In the genomic region with DNA sequence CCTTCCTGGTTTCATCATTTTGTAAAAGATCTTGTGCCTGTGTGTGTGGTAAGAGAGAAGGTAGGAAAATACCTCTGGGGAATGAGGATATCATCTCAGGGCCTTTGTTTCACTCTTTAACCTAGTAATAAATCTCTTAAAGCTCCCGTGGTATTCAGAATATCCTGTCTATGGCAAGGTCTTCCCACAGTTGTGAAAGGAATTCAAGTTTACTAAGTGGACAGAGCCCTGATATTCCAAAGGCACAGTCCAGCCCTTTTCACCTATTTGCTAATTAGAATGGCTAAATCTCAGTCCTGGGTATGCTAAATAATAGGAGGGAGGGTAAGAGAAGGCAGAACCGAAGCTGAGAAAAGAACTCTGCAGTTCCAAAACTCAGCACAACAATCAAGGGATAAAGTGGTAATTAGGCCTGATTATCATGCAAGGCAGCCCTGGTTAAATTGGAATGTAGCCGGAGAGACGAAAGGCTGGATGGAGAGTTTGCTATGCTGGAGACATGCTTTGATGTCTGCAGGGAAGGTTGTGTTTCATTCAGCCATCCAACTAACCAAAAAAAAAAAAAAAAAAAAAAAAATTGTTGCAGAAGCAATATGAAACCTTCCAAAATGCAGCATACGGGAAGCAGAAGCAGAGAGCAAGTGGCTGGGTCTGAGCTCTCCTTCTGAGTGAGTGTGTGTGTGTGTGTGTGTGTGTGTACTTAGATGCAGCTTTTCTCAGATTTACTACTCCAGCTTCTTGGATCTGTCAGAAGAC, we compare ENCODE assay signal across 9 cellular contexts. TPM values are rescaled to one million over a fixed set of nuclear protein-coding genes. Genes with fewer than 3 reads are reported as not detected.
DNase-seq lines count a peak whose midpoint lies in the region; ATAC-seq, FAIRE-seq and TF ChIP-seq lines count a peak whose summit lies in the region.
"Had no signal": no experiment of that assay in that cellular context is flagged by ENCODE, and none has a peak within 500 bp of the region (broad histone marks: within the 10 kb centered on the region; RNA-seq: fewer than 3 reads in every experiment).

No MANE protein-coding gene starts in this region.

- POLR2A ChIA-PET in HepG2 (lab: Yijun Ruan, JAX): interaction anchor here (0.9 to 1.9 kb wide), 5 partner anchors 10 to 31 kb away, joined by 3 to 12 read pairs (median 5); partner anchors contain the start of gene PIM1

- no peak overlapping the region for H3K4me3 Mint-ChIP-seq in astrocyte (ENCODE audit: unreplicated experiment)

- DNase-seq in AG09319 (ENCODE audit: extremely low read depth, low read depth): peak; percentile 76
- DNase-seq in astrocyte (ENCODE audit: low read depth): peak; percentile 89
- DNase-seq in HepG2 (ENCODE audit: low spot score): no peak
- no peak for DNase-seq in upper lobe of right lung
- no peak for DNase-seq in epidermal melanocyte (ENCODE audit: insufficient read length, low spot score)
- no peak for DNase-seq in Ammon's horn (ENCODE audit: low spot score)
- DNase-seq: KBM-7 had no signal

- in situ Hi-C loops in HepG2 (cut with HindIII; ENCODE audit: extremely low pct_ligation_motif_present, low pct_unique_long_range_greater_than_20kb): no loop called here

- no peak for TF ChIP-seq POLR2A in HepG2 (IDR thresholded peaks at IDR 0.05; ENCODE audit: insufficient read depth in 1 of 2, low read depth in 2 of 2, low read length in 2 of 2)

- peak overlapping the region; percentile 89 for H3K9ac ChIP-seq in HUES6 (ENCODE audit: low read length)
- H3K9ac ChIP-seq in astrocyte (ENCODE audit: low read length): peak overlapping the region; percentile 55
- peak overlapping the region; percentile 0; the same call in 1 of the 2 replicates for H3K9ac ChIP-seq in HepG2 (ENCODE audit: insufficient read depth, low read depth, low read length)

- CTCF ChIA-PET in HepG2 (lab: Yijun Ruan, JAX; ENCODE audit: low intra/inter-chr PET ratio, low total read pairs): no interaction called here

- H4K20me1 ChIP-seq in astrocyte (ENCODE audit: insufficient read depth, low read length): no peaks in the 10 kb centered on the region
- no peaks in the 10 kb centered on the region for H4K20me1 ChIP-seq in HepG2 (ENCODE audit: insufficient read depth, low read length)

- no peaks in the 10 kb centered on the region for H3K27me3 Mint-ChIP-seq in astrocyte (ENCODE audit: low read depth, unreplicated experiment)

- H3K4me3 ChIP-seq in HUES6 (ENCODE audit: low read depth, low read length) (peak overlapping the region; percentile 36), astrocyte (ENCODE audit: insufficient read depth, low read depth, low read length) (no peak overlapping the region), HepG2 (replicated peaks in 1 of 3; ENCODE audit: insufficient read depth in 1 of 3, low read depth in 2 of 3, low read length in 3 of 3) (no peak overlapping the region), upper lobe of right lung (no peak overlapping the region)

- H3K4me2 ChIP-seq in astrocyte (ENCODE audit: low read length) (peak overlapping the region; percentile 57), HepG2 (ENCODE audit: low read depth, low read length) (peak overlapping the region; percentile 41)

- no peaks in the 10 kb centered on the region for H3K36me3 ChIP-seq in HUES6 (ENCODE audit: control insufficient read depth, insufficient read depth, low read length)
- no peaks in the 10 kb centered on the region for H3K36me3 ChIP-seq in astrocyte (ENCODE audit: insufficient read depth, low read length)
- no peaks in the 10 kb centered on the region for H3K36me3 ChIP-seq in HepG2 (replicated peaks in 1 of 2; ENCODE audit: control insufficient read depth in 1 of 2, insufficient read depth in 2 of 2, low read length in 2 of 2)
- H3K36me3 ChIP-seq in upper lobe of right lung: no peaks in the 10 kb centered on the region

- whole genome bisulfite sequencing in HepG2 (ENCODE audit: low lambda C conversion rate): 54% methylated on average over 5 of the region's 5 CpGs

- H3K27ac Mint-ChIP-seq in astrocyte (ENCODE audit: unreplicated experiment): peak overlapping the region; percentile 60

- peaks cover 52% of the 10 kb centered on the region for H3K4me1 Mint-ChIP-seq in astrocyte (ENCODE audit: low read depth, unreplicated experiment)

- H2AFZ ChIP-seq in astrocyte (ENCODE audit: low read depth, low read length) (peak overlapping the region; percentile 13), HepG2 (ENCODE audit: low read length) (no peak overlapping the region)

- H3K79me2 ChIP-seq in astrocyte (ENCODE audit: insufficient read depth, low read length): no peaks in the 10 kb centered on the region
- H3K79me2 ChIP-seq in HepG2 (ENCODE audit: insufficient read depth, low read length): no peaks in the 10 kb centered on the region

- no peak for ATAC-seq in HepG2
- no peak for ATAC-seq in upper lobe of right lung
- no peak for ATAC-seq in HG03460 (IDR thresholded peaks at IDR 0.05; ENCODE audit: unreplicated experiment)

- no peaks in the 10 kb centered on the region for H3K36me3 Mint-ChIP-seq in astrocyte (ENCODE audit: low read depth, unreplicated experiment)

- intact Hi-C loops in HepG2 (cut with micrococcal nuclease; ENCODE audit: unreplicated experiment) (no loop called here), upper lobe of right lung (cut with DNase I) (no loop called here)

- no peaks in the 10 kb centered on the region for H3K9me3 ChIP-seq in HUES6 (ENCODE audit: control insufficient read depth, insufficient read depth, low read depth, low read length)
- no peaks in the 10 kb centered on the region for H3K9me3 ChIP-seq in astrocyte (ENCODE audit: insufficient read depth, low read depth, low read length)
- no peaks in the 10 kb centered on the region for H3K9me3 ChIP-seq in HepG2 (ENCODE audit: low read length)
- no peaks in the 10 kb centered on the region for H3K9me3 ChIP-seq in upper lobe of right lung

- no peak for TF ChIP-seq CTCF in AG09319 (IDR thresholded peaks at IDR 0.05; ENCODE audit: low read depth, low read length)
- TF ChIP-seq CTCF in astrocyte (IDR thresholded peaks at IDR 0.05; ENCODE audit: insufficient read depth, low read depth, low read length): no peak
- TF ChIP-seq CTCF in HepG2 (CRISPR knock-in tag; IDR thresholded peaks at IDR 0.05): no peak
- TF ChIP-seq CTCF in upper lobe of right lung (IDR thresholded peaks at IDR 0.05): no peak

- H3K27ac ChIP-seq in HUES6 (ENCODE audit: low read depth, low read length) (peak overlapping the region; percentile 98), astrocyte (ENCODE audit: low read depth, low read length) (peak overlapping the region; percentile 59), HepG2 (ENCODE audit: extremely low read length, insufficient read depth, low read length) (peak overlapping the region; percentile 44), upper lobe of right lung (no peak overlapping the region)

- TF ChIP-seq EP300 in HepG2 (IDR thresholded peaks at IDR 0.05; ENCODE audit: low read depth in 2 of 2, low read length in 2 of 2) (no peak), HepG2 (CRISPR knock-in tag; IDR thresholded peaks at IDR 0.05; ENCODE audit: borderline replicate concordance) (no peak)

- peak; percentile 43 for FAIRE-seq in astrocyte (lab: Jason Lieb, UNC)
- no peak for FAIRE-seq in HepG2 (lab: Jason Lieb, UNC)

- H3K4me1 ChIP-seq in HUES6 (ENCODE audit: control insufficient read depth, insufficient read depth, low read length) (peaks cover 59% of the 10 kb centered on the region), astrocyte (ENCODE audit: insufficient read depth, low read length) (peaks cover 50% of the 10 kb centered on the region), HepG2 (ENCODE audit: insufficient read depth, low read length) (peaks cover 87% of the 10 kb centered on the region), upper lobe of right lung (peaks cover 12% of the 10 kb centered on the region)

- TF ChIP-seq RAD21 in HepG2 (CRISPR knock-in tag; IDR thresholded peaks at IDR 0.05): no peak

- BruUV-seq in HepG2 (replicated peaks; lab: Mats Ljungman, UMichigan): no TSS peak

- H3K9me3 Mint-ChIP-seq in astrocyte (ENCODE audit: unreplicated experiment): no peaks in the 10 kb centered on the region

- H3K27me3 ChIP-seq in HUES6 (ENCODE audit: control insufficient read depth, insufficient read depth, low read length): no peaks in the 10 kb centered on the region
- H3K27me3 ChIP-seq in astrocyte (ENCODE audit: insufficient read depth, low read length): no peaks in the 10 kb centered on the region
- no peaks in the 10 kb centered on the region for H3K27me3 ChIP-seq in HepG2 (ENCODE audit: control insufficient read depth in 1 of 2, insufficient read depth in 2 of 2, low read length in 2 of 2)
- no peaks in the 10 kb centered on the region for H3K27me3 ChIP-seq in upper lobe of right lung

TF ChIP-seq in HepG2, 621 proteins besides CTCF, POLR2A, EP300 and RAD21 (continues in another document):
- peak; percentile 8 for TF ChIP-seq TEAD3 (CRISPR knock-in tag; optimal IDR thresholded peaks at IDR 0.05; ENCODE audit: borderline replicate concordance)
- no peak for TF ChIP-seq SALL1 (CRISPR knock-in tag; IDR thresholded peaks at IDR 0.05)

RNA-seq across cellular contexts. Expression of gene PIM1, which starts 28.5 kb away (rescaled TPM):
- 29.0 and 32.1 TPM in 2 replicates for total RNA-seq in astrocyte
- total RNA-seq in HepG2 (2016; rRNA removed; fragmentation: Illumina TruSeq; extraction: Trizol): 19.1 and 29.4 TPM in 2 replicates
- total RNA-seq in HepG2 (2016; cell fraction: cytosol; rRNA removed; fragmentation: Illumina TruSeq; extraction: Trizol; ENCODE audit: low read depth): 13.7 and 14.9 TPM in 2 replicates
- 14.8 and 30.7 TPM in 2 replicates for total RNA-seq in HepG2 (2016; cell fraction: insoluble cytoplasmic fraction; rRNA removed; fragmentation: Illumina TruSeq; extraction: Trizol)
- total RNA-seq in HepG2 (2016; cell fraction: membrane; rRNA removed; fragmentation: Illumina TruSeq; extraction: Trizol): 28.0 and 32.4 TPM in 2 replicates
- total RNA-seq in HepG2 (2016; cell fraction: nucleus; rRNA removed; fragmentation: Illumina TruSeq; extraction: Trizol): 29.7 and 34.7 TPM in 2 replicates
- polyA plus RNA-seq in HepG2 (2011; rRNA removed): 117 and 149 TPM in 2 replicates
- 60.3 and 76.2 TPM in 2 replicates for polyA plus RNA-seq in HepG2 (2011; cell fraction: cytosol; rRNA removed)
- polyA plus RNA-seq in HepG2 (2011; cell fraction: nucleus; rRNA removed): 145 and 149 TPM in 2 replicates
- polyA plus RNA-seq in HepG2 (2012): 142 and 149 TPM in 2 replicates
- polyA plus RNA-seq in HepG2 (2016; cell fraction: cytosol; fragmentation: Illumina TruSeq; extraction: Trizol; ENCODE audit: low read depth): 3.1 and 3.3 TPM in 2 replicates
- 15.9 and 19.2 TPM in 2 replicates for polyA plus RNA-seq in HepG2 (2016; cell fraction: insoluble cytoplasmic fraction; fragmentation: Illumina TruSeq; extraction: Trizol; ENCODE audit: low read depth)
- 7.9 and 8.1 TPM in 2 replicates for polyA plus RNA-seq in HepG2 (2016; cell fraction: membrane; fragmentation: Illumina TruSeq; extraction: Trizol; ENCODE audit: low read depth)
- 68.4 and 71.9 TPM in 2 replicates for polyA plus RNA-seq in HepG2 (2016; cell fraction: nucleus; fragmentation: Illumina TruSeq; extraction: Trizol; ENCODE audit: insufficient read depth, low read depth)
- 24.0 and 183 TPM in 2 replicates for polyA minus RNA-seq in HepG2 (2011; rRNA and poly(A)+ RNA removed; ENCODE audit: low replicate concordance)
- polyA minus RNA-seq in HepG2 (2011; cell fraction: cytosol; rRNA and poly(A)+ RNA removed): 66.0 and 82.3 TPM in 2 replicates
- 45.6 and 58.6 TPM in 2 replicates for polyA minus RNA-seq in HepG2 (2011; cell fraction: nucleus; rRNA and poly(A)+ RNA removed)
- total RNA-seq in upper lobe of right lung: 55.3 TPM

Comparison
In these comparisons a context has a peak if more than half of its experiments do, and no peak if none do; other contexts are left out.
1. DNase-seq: peak in AG09319 (single experiment) and astrocyte (single experiment); none in HepG2 (single experiment), upper lobe of right lung (single experiment), epidermal melanocyte (single experiment) and Ammon's horn (single experiment).
2. H3K9ac ChIP-seq: peak in every context shown above with its lines; median percentile 89 in HUES6; 55 in astrocyte; 0 in HepG2.